Comparison of ENCODE assay signal across 8 cellular contexts in the genomic region with DNA sequence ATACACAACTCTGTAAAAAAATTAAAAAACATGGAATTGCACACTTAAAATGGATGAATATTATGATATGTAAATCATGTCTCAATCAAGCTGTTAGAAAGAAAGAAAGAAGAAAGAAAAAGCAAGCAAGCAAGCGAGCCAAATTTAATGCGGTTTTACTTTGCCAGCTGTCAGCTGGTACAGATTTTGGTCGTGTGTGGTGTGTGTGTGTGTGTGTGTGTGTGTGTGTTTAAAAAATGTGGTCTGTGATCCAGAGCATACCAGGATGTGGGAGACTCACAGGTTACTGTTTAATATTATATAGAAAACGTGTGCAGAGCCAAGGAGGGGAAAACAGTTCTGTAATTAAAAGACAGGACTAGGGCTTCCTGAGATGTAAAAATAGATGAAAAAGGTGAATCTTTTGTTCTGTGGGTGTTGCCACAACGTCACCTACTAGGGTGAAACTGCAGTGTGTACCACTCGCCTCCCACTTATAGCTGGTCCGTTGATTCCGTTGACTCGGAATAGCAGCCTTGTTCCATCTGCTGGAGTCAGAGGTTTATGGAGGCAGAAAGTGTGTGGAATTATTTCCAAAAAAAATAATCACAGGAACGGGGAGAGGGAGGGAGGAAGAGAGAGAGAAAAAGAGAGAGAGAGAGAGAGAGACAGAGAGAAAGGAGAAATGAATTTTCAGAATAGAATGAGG.
DNase-seq lines count a peak whose midpoint lies in the region; ATAC-seq and TF ChIP-seq lines count a peak whose summit lies in the region.

No MANE protein-coding gene starts in this region.

- ATAC-seq in GM21717 (IDR thresholded peaks at IDR 0.05; ENCODE audit: unreplicated experiment): peak; percentile 38
- ATAC-seq in GM21367 (IDR thresholded peaks at IDR 0.05; ENCODE audit: unreplicated experiment): no peak

- intact Hi-C loops in CD14-positive monocyte (cut with micrococcal nuclease): no loop called here

- H3K36me3 ChIP-seq in SJCRH30: no peaks in the 10 kb centered on the region

- no peaks in the 10 kb centered on the region for H3K27me3 ChIP-seq in SJCRH30

- no peak for DNase-seq in CD14-positive monocyte (ENCODE audit: low spot score)
- DNase-seq in SJCRH30: peak; percentile 61 to 73
- DNase-seq in cardiac fibroblast (ENCODE audit: low read depth in 2 of 2): peak; percentile 37 to 44
- DNase-seq in renal cortical epithelial cell (ENCODE audit: low read depth): peak; percentile 50
- DNase-seq in GM19240 (ENCODE audit: insufficient read length, low spot score): no peak
- no peak for DNase-seq in NCI-H1436 (lab: John Stamatoyannopoulos, UW)

- H3K27me3 Mint-ChIP-seq in CD14-positive monocyte (ENCODE audit: low read depth in 3 of 3): peaks cover 0 to 5% (median 0%) of the 10 kb centered on the region in 3 donors

- peak overlapping the region; percentile 34 for H3K27ac ChIP-seq in SJCRH30

- H3K9me3 Mint-ChIP-seq in CD14-positive monocyte: peaks cover 0 to 6% (median 3%) of the 10 kb centered on the region in 7 donors

- H3K27ac Mint-ChIP-seq in CD14-positive monocyte: peak overlapping the region in 4 of 7 donors; percentile 14 to 58 (median 18)

- H3K4me3 Mint-ChIP-seq in CD14-positive monocyte: no peak overlapping the region

- H3K36me3 Mint-ChIP-seq in CD14-positive monocyte: no peaks in the 10 kb centered on the region

- H3K4me1 ChIP-seq in SJCRH30: peaks cover 28% of the 10 kb centered on the region

- H3K4me1 Mint-ChIP-seq in CD14-positive monocyte: peaks cover 27% of the 10 kb centered on the region

- no peaks in the 10 kb centered on the region for H3K9me3 ChIP-seq in SJCRH30 (replicated peaks)

- H3K4me3 ChIP-seq in SJCRH30 (peak overlapping the region; percentile 13; the same call in 1 of the 2 replicates), cardiac fibroblast (replicated peaks in 1 of 2; ENCODE audit: low read depth in 2 of 2, low read length in 2 of 2) (no peak overlapping the region)

- TF ChIP-seq CTCF in CD14-positive monocyte (IDR thresholded peaks at IDR 0.05) (no peak), cardiac fibroblast (IDR thresholded peaks at IDR 0.05; ENCODE audit: low read depth, low read length) (no peak)

Comparison
In these comparisons a context has a peak if more than half of its experiments do, and no peak if none do; other contexts are left out.
1. DNase-seq: peak in SJCRH30 (2 of 2), cardiac fibroblast (2 of 2) and renal cortical epithelial cell (single experiment); none in CD14-positive monocyte (single experiment), GM19240 (single experiment) and NCI-H1436 (single experiment).